1 cellular context compared by ENCODE assay signal in genomic region chr1:205454903-205455335, GRCh38.
TF ChIP-seq lines count a peak whose summit lies in the region.

No MANE protein-coding gene starts in this region.

TF ChIP-seq in IMR-90, 13 proteins besides CTCF, POLR2A, EP300 and RAD21:
- TF ChIP-seq SMC3 (IDR thresholded peaks at IDR 0.05; ENCODE audit: low read depth, low read length) = no peak
- TF ChIP-seq MXI1 (IDR thresholded peaks at IDR 0.05; ENCODE audit: borderline replicate concordance, low read depth, low read length) = no peak
TF ChIP-seq in IMR-90: peak in this region for 0.
